In the genomic region with DNA sequence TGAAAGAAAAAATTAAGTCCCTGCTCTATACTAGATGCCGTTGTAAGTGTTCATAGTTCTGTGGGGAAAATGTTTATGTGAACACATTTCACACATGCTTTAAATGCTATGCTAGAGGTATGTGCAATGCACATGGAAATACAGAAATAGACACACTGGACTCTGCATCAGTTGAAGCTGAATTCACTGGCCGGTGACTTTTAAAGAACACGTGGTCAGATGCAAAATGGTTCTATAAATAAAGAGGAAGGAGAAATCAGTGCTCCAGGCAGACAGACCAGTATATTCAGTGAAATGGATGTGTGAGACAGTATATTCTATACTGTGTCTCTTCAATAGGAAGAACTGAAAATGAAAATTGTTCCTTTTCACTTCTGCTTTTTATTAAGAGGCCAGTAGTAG, we compare ENCODE assay signal across 12 cellular contexts.
DNase-seq lines count a peak whose midpoint lies in the region; ATAC-seq lines count a peak whose summit lies in the region.
"Had no signal": no experiment of that assay in that cellular context is flagged by ENCODE, and none has a peak within 500 bp of the region (broad histone marks: within the 10 kb centered on the region; RNA-seq: fewer than 3 reads in every experiment).

No MANE protein-coding gene starts in this region.

- no peak overlapping the region for H3K27ac ChIP-seq in substantia nigra (ENCODE audit: low read depth, low read length, poor library complexity, severe bottlenecking)

- ATAC-seq in GM19372 (IDR thresholded peaks at IDR 0.05; ENCODE audit: low read depth, unreplicated experiment) (peak; percentile 98), HG02938 (IDR thresholded peaks at IDR 0.05; ENCODE audit: unreplicated experiment) (peak; percentile 99)
- ATAC-seq: K562 had no signal

- peak; percentile 38 for DNase-seq in AG08396 (ENCODE audit: low spot score)
- peak; percentile 61 for DNase-seq in NAMALWA (ENCODE audit: low spot score)
- DNase-seq in inferior parietal cortex (ENCODE audit: extremely low spot score), result no peak
- no peak for DNase-seq in NCI-H526 (lab: John Stamatoyannopoulos, UW)
- no peak for DNase-seq in 8988T
- DNase-seq in substantia nigra (lab: John Stamatoyannopoulos, UW), result no peak
- DNase-seq: activated CD4-positive, alpha-beta T cell treated with anti-CD3 and anti-CD28 coated beads, Interleukin-2, amount 10 ng/mL, durations not matched to agents 24 days and 14 days; foreskin melanocyte; stimulated activated CD4-positive, alpha-beta T cell treated with anti-CD3 and anti-CD28 coated beads, Interleukin-4, amount 100 ng/mL, for 1 hour had no signal

Comparison
In these comparisons a context has a peak if more than half of its experiments do, and no peak if none do; other contexts are left out.
1. DNase-seq: peak in AG08396 (single experiment) and NAMALWA (single experiment); none in inferior parietal cortex (single experiment), NCI-H526 (0 of 2), 8988T (single experiment) and substantia nigra (0 of 49).